In genomic region chr14:99679996-99680395, GRCh38 we compare ENCODE assay signal across 29 cellular contexts. TPM values are rescaled to one million over a fixed set of nuclear protein-coding genes. Genes with fewer than 3 reads are reported as not detected.
"Had no signal": no experiment of that assay in that cellular context is flagged by ENCODE, and none has a peak within 500 bp of the region (broad histone marks: within the 10 kb centered on the region; RNA-seq: fewer than 3 reads in every experiment).

No MANE protein-coding gene starts in this region.

- H3K4me1 ChIP-seq: foreskin keratinocyte had no signal

- H3K4me3 ChIP-seq: ascending aorta, breast epithelium, cardiac muscle cell, coronary artery, dorsolateral prefrontal cortex, esophagus muscularis mucosa, gastrocnemius medialis had no signal

- DNase-seq: activated CD4-positive, alpha-beta memory T cell treated with anti-CD3 and anti-CD28 coated beads, Interleukin-2, amount 10 ng/mL, durations not matched to agents 7 days and 5 days; activated CD4-positive, alpha-beta T cell treated with anti-CD3 and anti-CD28 coated beads for 36 hours; activated CD4-positive, alpha-beta T cell treated with anti-CD3 and anti-CD28 coated beads, Interleukin-2, amount 10 ng/mL, durations not matched to agents 24 days and 14 days; activated CD4-positive, alpha-beta T cell treated with anti-CD3 and anti-CD28 coated beads, Interleukin-2, amount 50 U/mL, for 4 hours; activated CD4-positive, CD25-positive, alpha-beta regulatory T cell; activated CD4-positive, CD25-positive, alpha-beta regulatory T cell treated with anti-CD3 and anti-CD28 coated beads, Interleukin-2, amount 50 U/mL, for 72 hours; activated CD8-positive, alpha-beta memory T cell treated with anti-CD3 and anti-CD28 coated beads, Interleukin-2, amount 50 U/mL, for 48 hours; activated naive CD4-positive, alpha-beta T cell treated with anti-CD3 and anti-CD28 coated beads, Interleukin-2, amount 10 ng/mL, durations not matched to agents 7 days and 5 days; activated naive CD8-positive, alpha-beta T cell treated with anti-CD3 and anti-CD28 coated beads, Interleukin-2, amount 10 ng/mL, durations not matched to agents 7 days and 5 days; activated T-cell treated with anti-CD3 and anti-CD28 coated beads for 4 hours; activated T-cell treated with anti-CD3 and anti-CD28 coated beads, Interleukin-2, amount 50 U/mL, for 24 hours; activated T-cell treated with anti-CD3 and anti-CD28 coated beads, Interleukin-2, amount 50 U/mL, for 72 hours; effector memory CD4-positive, alpha-beta T cell; erythroblast; foreskin keratinocyte; gastrocnemius medialis; glutamatergic neuron; T-helper 2 cell had no signal

- H3K27ac ChIP-seq: ascending aorta, breast epithelium, cardiac muscle cell, coronary artery, esophagus muscularis mucosa, foreskin keratinocyte, gastrocnemius medialis had no signal

- H3K36me3 ChIP-seq: ascending aorta, breast epithelium, cardiac muscle cell, gastrocnemius medialis had no signal

- H3K27ac Mint-ChIP-seq: activated CD4-positive, alpha-beta memory T cell treated with anti-CD3 and anti-CD28 coated beads, Interleukin-2, amount 10 ng/mL, durations not matched to agents 7 days and 5 days; activated CD4-positive, alpha-beta T cell treated with anti-CD3 and anti-CD28 coated beads for 36 hours; activated CD4-positive, alpha-beta T cell treated with anti-CD3 and anti-CD28 coated beads, Interleukin-2, amount 10 ng/mL, durations not matched to agents 24 days and 14 days; activated naive CD4-positive, alpha-beta T cell treated with anti-CD3 and anti-CD28 coated beads, Interleukin-2, amount 10 ng/mL, durations not matched to agents 7 days and 5 days; activated naive CD4-positive, alpha-beta T cell treated with anti-CD3 and anti-CD28 coated beads, Interleukin-2, amount 50 U/mL, for 72 hours; activated naive CD8-positive, alpha-beta T cell treated with anti-CD3 and anti-CD28 coated beads, Interleukin-2, amount 10 ng/mL, durations not matched to agents 7 days and 5 days; activated T-cell treated with anti-CD3 and anti-CD28 coated beads, Interleukin-2, amount 50 U/mL, for 24 hours; activated T-cell treated with anti-CD3 and anti-CD28 coated beads, Interleukin-2, amount 50 U/mL, for 72 hours; brain; dendritic cell treated with granulocyte-macrophage colony-stimulating factor and Interleukin-4, amounts not matched to agents 40 ng/mL and 50 ng/mL, for 4 days had no signal

- H3K4me3 Mint-ChIP-seq: activated CD4-positive, alpha-beta memory T cell treated with anti-CD3 and anti-CD28 coated beads, Interleukin-2, amount 10 ng/mL, durations not matched to agents 7 days and 5 days; activated CD4-positive, alpha-beta T cell treated with anti-CD3 and anti-CD28 coated beads for 36 hours; activated CD4-positive, alpha-beta T cell treated with anti-CD3 and anti-CD28 coated beads, Interleukin-2, amount 10 ng/mL, durations not matched to agents 24 days and 14 days; activated naive CD4-positive, alpha-beta T cell treated with anti-CD3 and anti-CD28 coated beads, Interleukin-2, amount 10 ng/mL, durations not matched to agents 7 days and 5 days; activated naive CD8-positive, alpha-beta T cell treated with anti-CD3 and anti-CD28 coated beads, Interleukin-2, amount 10 ng/mL, durations not matched to agents 7 days and 5 days; activated T-cell treated with anti-CD3 and anti-CD28 coated beads, Interleukin-2, amount 50 U/mL, for 24 hours; activated T-cell treated with anti-CD3 and anti-CD28 coated beads, Interleukin-2, amount 50 U/mL, for 72 hours; brain; central memory CD8-positive, alpha-beta T cell; dendritic cell treated with granulocyte-macrophage colony-stimulating factor and Interleukin-4, amounts not matched to agents 40 ng/mL and 50 ng/mL, for 4 days had no signal

- H3K27me3 ChIP-seq: ascending aorta, breast epithelium, cardiac muscle cell, dorsolateral prefrontal cortex, gastrocnemius medialis had no signal

- H3K36me3 Mint-ChIP-seq: activated naive CD4-positive, alpha-beta T cell treated with anti-CD3 and anti-CD28 coated beads, Interleukin-2, amount 10 ng/mL, durations not matched to agents 7 days and 5 days; activated naive CD4-positive, alpha-beta T cell treated with anti-CD3 and anti-CD28 coated beads, Interleukin-2, amount 50 U/mL, for 72 hours; activated naive CD8-positive, alpha-beta T cell treated with anti-CD3 and anti-CD28 coated beads, Interleukin-2, amount 10 ng/mL, durations not matched to agents 7 days and 5 days; brain had no signal

- H3K9me3 Mint-ChIP-seq: activated CD4-positive, alpha-beta T cell treated with anti-CD3 and anti-CD28 coated beads, Interleukin-2, amount 10 ng/mL, durations not matched to agents 24 days and 14 days; activated T-cell treated with anti-CD3 and anti-CD28 coated beads, Interleukin-2, amount 50 U/mL, for 72 hours had no signal

- H3K27me3 Mint-ChIP-seq: activated CD4-positive, alpha-beta T cell treated with anti-CD3 and anti-CD28 coated beads for 36 hours; central memory CD8-positive, alpha-beta T cell had no signal

- H3K9me3 ChIP-seq: gastrocnemius medialis had no signal

- ATAC-seq: activated CD4-positive, alpha-beta T cell treated with anti-CD3 and anti-CD28 coated beads for 36 hours; activated naive CD4-positive, alpha-beta T cell treated with anti-CD3 and anti-CD28 coated beads, Interleukin-2, amount 50 U/mL, for 72 hours; activated T-cell treated with anti-CD3 and anti-CD28 coated beads, Interleukin-2, amount 50 U/mL, for 72 hours; foreskin keratinocyte; gastrocnemius medialis had no signal

RNA-seq across cellular contexts. Expression of gene CYP46A1, which starts 4.1 kb away (rescaled TPM):
- total RNA-seq: ascending aorta; T-helper 1 cell treated with Interleukin-12 subunit alpha and Interleukin-12 subunit beta and Interleukin-4 antibody, amounts not matched to agents 30 ng/mL and 1 ng/mL, for 36 hours had no signal

RNA-seq across cellular contexts. Expression of gene HHIPL1, which starts 35.1 kb away (rescaled TPM):
- total RNA-seq: activated CD4-positive, alpha-beta T cell treated with anti-CD3 and anti-CD28 coated beads, Interleukin-2, amount 10 ng/mL, durations not matched to agents 24 days and 14 days had no signal
